ENCODE assay signal across 12 cellular contexts in the genomic region with DNA sequence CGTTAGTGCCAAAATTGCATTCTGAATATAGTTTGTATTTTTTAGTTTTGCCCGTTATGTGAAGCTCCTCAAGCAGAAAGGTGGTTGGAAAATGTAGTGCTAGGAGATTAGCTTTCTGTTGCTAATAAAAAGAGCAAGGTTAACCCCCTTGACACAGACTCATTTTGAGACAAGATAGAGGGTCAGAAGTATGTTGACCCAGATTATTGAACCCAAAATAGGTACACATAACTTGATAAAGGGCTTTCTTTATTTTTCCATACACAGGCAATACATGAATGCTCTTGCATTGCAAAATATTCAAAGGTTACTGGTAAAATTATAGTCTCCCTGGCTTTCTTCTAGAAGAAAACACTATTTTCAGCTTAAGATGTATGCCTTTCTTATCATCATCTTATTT. TPM values are rescaled to one million over a fixed set of nuclear protein-coding genes. Genes with fewer than 3 reads are reported as not detected.
"Had no signal": no experiment of that assay in that cellular context is flagged by ENCODE, and none has a peak within 500 bp of the region (broad histone marks: within the 10 kb centered on the region; RNA-seq: fewer than 3 reads in every experiment).

No MANE protein-coding gene starts in this region.

- H3K27ac ChIP-seq: GM23248, HL-60 had no signal

- H3K4me3 ChIP-seq: GM23248, HAP-1, K562 had no signal

- ATAC-seq: HCT116, K562 had no signal

- H3K9me3 ChIP-seq: HAP-1 had no signal

- H3K4me1 ChIP-seq: HAP-1 had no signal

- H3K36me3 ChIP-seq: HAP-1 had no signal

- FAIRE-seq: K562 had no signal

- H2AFZ ChIP-seq: GM23248 had no signal

- H3K9ac ChIP-seq: GM23248 had no signal

- DNase-seq: GM23248, GOT3, H7, HFFc6, IMR-90, KG1 had no signal

RNA-seq across cellular contexts. Expression of a gene that starts 40.9 kb away (rescaled TPM):
- total RNA-seq: GM23248, H4, H7, HFFc6, HT1080, IMR-90 had no signal
- polyA plus RNA-seq: GM23248, IMR-90 had no signal

RNA-seq across cellular contexts. Expression of a gene that starts 48.6 kb away (rescaled TPM):
- total RNA-seq: GM23248, H4, H7, HFFc6, HT1080, IMR-90 had no signal
- polyA plus RNA-seq: GM23248, IMR-90 had no signal
